Comparison of ENCODE assay signal across 19 cellular contexts in genomic region chr15:56042031-56042430, GRCh38. TPM values are rescaled to one million over a fixed set of nuclear protein-coding genes. Genes with fewer than 3 reads are reported as not detected.
DNase-seq lines count a peak whose midpoint lies in the region; ATAC-seq, FAIRE-seq and TF ChIP-seq lines count a peak whose summit lies in the region.
"Had no signal": no experiment of that assay in that cellular context is flagged by ENCODE, and none has a peak within 500 bp of the region (broad histone marks: within the 10 kb centered on the region; RNA-seq: fewer than 3 reads in every experiment).

No MANE protein-coding gene starts in this region.

- H3K4me2 ChIP-seq in hepatocyte: peak overlapping the region; percentile 48
- H3K4me2 ChIP-seq: SK-N-SH had no signal

- H3K27me3 Mint-ChIP-seq in activated CD4-positive, alpha-beta T cell treated with anti-CD3 and anti-CD28 coated beads for 36 hours: no peaks in the 10 kb centered on the region
- H3K27me3 Mint-ChIP-seq in Caco-2 (ENCODE audit: insufficient read depth, unreplicated experiment): no peaks in the 10 kb centered on the region
- peaks cover 9% of the 10 kb centered on the region for H3K27me3 Mint-ChIP-seq in activated CD8-positive, alpha-beta T cell treated with anti-CD3 and anti-CD28 coated beads, Interleukin-2, amount 10 ng/mL, durations not matched to agents 7 days and 5 days (ENCODE audit: low read depth)

- H3K36me3 ChIP-seq in Caco-2 (ENCODE audit: control insufficient read depth, insufficient read depth, low read length): no peaks in the 10 kb centered on the region
- H3K36me3 ChIP-seq in hepatocyte (replicated peaks; ENCODE audit: insufficient read depth, low read depth): no peaks in the 10 kb centered on the region
- H3K36me3 ChIP-seq: MG63, tibial nerve had no signal

- no peak for ATAC-seq in activated CD4-positive, alpha-beta T cell treated with anti-CD3 and anti-CD28 coated beads for 36 hours
- ATAC-seq in activated CD8-positive, alpha-beta T cell treated with anti-CD3 and anti-CD28 coated beads, Interleukin-2, amount 10 ng/mL, durations not matched to agents 7 days and 5 days: no peak
- ATAC-seq in GM18498 (IDR thresholded peaks at IDR 0.05; ENCODE audit: unreplicated experiment): no peak

- H3K9me3 ChIP-seq in Caco-2 (0 out of 2 replicates have a peak, but pooled peaks cover 3% of the 10 kb centered on the region), hepatocyte (ENCODE audit: low read depth) (no peaks in the 10 kb centered on the region)
- H3K9me3 ChIP-seq: SK-N-SH, tibial nerve had no signal

- H3K4me1 ChIP-seq in Caco-2 (peaks cover 79% of the 10 kb centered on the region), hepatocyte (ENCODE audit: insufficient read depth) (peaks cover 50% of the 10 kb centered on the region)

- FAIRE-seq in GM12892 (lab: Jason Lieb, UNC): no peak

- peaks cover 13% of the 10 kb centered on the region for H3K9me3 Mint-ChIP-seq in activated CD4-positive, alpha-beta T cell treated with anti-CD3 and anti-CD28 coated beads for 36 hours (ENCODE audit: low read depth)
- peaks cover 22% of the 10 kb centered on the region for H3K9me3 Mint-ChIP-seq in Caco-2 (ENCODE audit: unreplicated experiment)
- H3K9me3 Mint-ChIP-seq in activated CD8-positive, alpha-beta T cell treated with anti-CD3 and anti-CD28 coated beads, Interleukin-2, amount 10 ng/mL, durations not matched to agents 7 days and 5 days (ENCODE audit: insufficient read depth): peaks cover 17% of the 10 kb centered on the region

- no peak for DNase-seq in activated CD4-positive, alpha-beta T cell treated with anti-CD3 and anti-CD28 coated beads for 36 hours
- DNase-seq in activated CD4-positive, alpha-beta T cell treated with anti-CD3 and anti-CD28 coated beads, Interleukin-2, amount 50 U/mL, for 1 hour: no peak
- DNase-seq in Caco-2 (peak; percentile 71 to 75), hepatocyte (ENCODE audit: low spot score) (peak; percentile 52), GM12892 (ENCODE audit: insufficient read length) (no peak), SHP77 (lab: John Stamatoyannopoulos, UW) (no peak)
- no peak for DNase-seq in activated CD8-positive, alpha-beta T cell treated with anti-CD3 and anti-CD28 coated beads, Interleukin-2, amount 10 ng/mL, durations not matched to agents 7 days and 5 days
- DNase-seq: activated CD4-positive, alpha-beta T cell treated with anti-CD3 and anti-CD28 coated beads for 1 hour; activated T-cell treated with anti-CD3 and anti-CD28 coated beads for 4 hours; amniotic stem cell; cerebellar nuclear complex; DMS153; MG63; NCI-H146; NCI-H82; SK-N-SH had no signal

- H3K4me3 ChIP-seq in Caco-2 (ENCODE audit: low read depth, low read length): no peak overlapping the region
- no peak overlapping the region for H3K4me3 ChIP-seq in hepatocyte
- H3K4me3 ChIP-seq: MG63, tibial nerve had no signal

- no peak for TF ChIP-seq POLR2A in GM12892 (IDR thresholded peaks at IDR 0.05; ENCODE audit: low read depth, low read length)

- POLR2A ChIA-PET in activated CD4-positive, alpha-beta T cell treated with anti-CD3 and anti-CD28 coated beads for 36 hours (lab: Charles Lee): no interaction called here
- POLR2A ChIA-PET in Caco-2 (lab: Charles Lee): interaction anchor here (1.1 kb wide), 2 partner anchors 10 to 49 kb away, joined by 5 to 8 read pairs; partner anchors contain the start of gene NEDD4
- POLR2A ChIA-PET in activated CD8-positive, alpha-beta T cell treated with anti-CD3 and anti-CD28 coated beads, Interleukin-2, amount 10 ng/mL, durations not matched to agents 7 days and 5 days (lab: Charles Lee): interaction anchor here (1.3 kb wide), 1 partner anchor 202 kb away, joined by 3 read pairs; no protein-coding TSS in a partner anchor

- BruUV-seq in Caco-2 (replicated peaks; lab: Mats Ljungman, UMichigan): no TSS peak

- peaks cover 61% of the 10 kb centered on the region for H3K4me1 Mint-ChIP-seq in activated CD4-positive, alpha-beta T cell treated with anti-CD3 and anti-CD28 coated beads for 36 hours
- H3K4me1 Mint-ChIP-seq in Caco-2 (ENCODE audit: low read depth, unreplicated experiment): peaks cover 54% of the 10 kb centered on the region
- H3K4me1 Mint-ChIP-seq in activated CD8-positive, alpha-beta T cell treated with anti-CD3 and anti-CD28 coated beads, Interleukin-2, amount 10 ng/mL, durations not matched to agents 7 days and 5 days (ENCODE audit: low read depth): peaks cover 31% of the 10 kb centered on the region

- no peaks in the 10 kb centered on the region for H3K79me2 ChIP-seq in hepatocyte

- H3K9me2 ChIP-seq in hepatocyte (replicated peaks; ENCODE audit: insufficient read depth): no peaks in the 10 kb centered on the region
- H3K9me2 ChIP-seq: SK-N-SH had no signal

- peak overlapping the region; percentile 95 for H3K27ac Mint-ChIP-seq in activated CD4-positive, alpha-beta T cell treated with anti-CD3 and anti-CD28 coated beads for 36 hours
- H3K27ac Mint-ChIP-seq in Caco-2 (ENCODE audit: unreplicated experiment): peak overlapping the region; percentile 88
- H3K27ac Mint-ChIP-seq in activated CD8-positive, alpha-beta T cell treated with anti-CD3 and anti-CD28 coated beads, Interleukin-2, amount 10 ng/mL, durations not matched to agents 7 days and 5 days: peak overlapping the region; percentile 56

- H3K36me3 Mint-ChIP-seq in activated CD4-positive, alpha-beta T cell treated with anti-CD3 and anti-CD28 coated beads for 36 hours (ENCODE audit: low read depth): peaks cover 10% of the 10 kb centered on the region
- H3K36me3 Mint-ChIP-seq in Caco-2 (ENCODE audit: insufficient read depth, unreplicated experiment): peaks cover 16% of the 10 kb centered on the region
- peaks cover 18% of the 10 kb centered on the region for H3K36me3 Mint-ChIP-seq in activated CD8-positive, alpha-beta T cell treated with anti-CD3 and anti-CD28 coated beads, Interleukin-2, amount 10 ng/mL, durations not matched to agents 7 days and 5 days (ENCODE audit: low read depth)

- CTCF ChIA-PET in activated CD4-positive, alpha-beta T cell treated with anti-CD3 and anti-CD28 coated beads for 36 hours (lab: Charles Lee): interaction anchor here (3.1 kb wide), 1 partner anchor 11 kb away, joined by 15 read pairs; no protein-coding TSS in a partner anchor
- CTCF ChIA-PET in Caco-2 (lab: Charles Lee): interaction anchor here (0.9 to 1.6 kb wide), 4 partner anchors 48 to 202 kb away, joined by 3 to 9 read pairs (median 5); partner anchors contain the start of gene NEDD4
- CTCF ChIA-PET in activated CD8-positive, alpha-beta T cell treated with anti-CD3 and anti-CD28 coated beads, Interleukin-2, amount 10 ng/mL, durations not matched to agents 7 days and 5 days (lab: Charles Lee): interaction anchor here (1.2 to 2.5 kb wide), 3 partner anchors 13 to 203 kb away, joined by 3 to 7 read pairs (median 3); no protein-coding TSS in a partner anchor

- intact Hi-C loops in activated CD4-positive, alpha-beta T cell treated with anti-CD3 and anti-CD28 coated beads for 36 hours (cut with DNase I, micrococcal nuclease): loop anchor here (2.0 to 5.0 kb wide), 4 partner anchors 49 to 635 kb away; partner anchors contain the start of genes RFX7 (in 2 of the 2), CCPG1 (in 1 of the 2), NEDD4 (in 1 of the 2) and PIERCE2 (in 1 of the 2)
- intact Hi-C loops in Caco-2 (cut with micrococcal nuclease; ENCODE audit: unreplicated experiment): loop anchor here (1.0 to 5.0 kb wide), 4 partner anchors 10 to 205 kb away; partner anchors contain the start of gene NEDD4

- H2AFZ ChIP-seq in hepatocyte: no peak overlapping the region

- H3K27ac ChIP-seq in hepatocyte: peak overlapping the region; percentile 96
- H3K27ac ChIP-seq: tibial nerve had no signal

- no peak for TF ChIP-seq CTCF in Caco-2 (IDR thresholded peaks at IDR 0.05; ENCODE audit: insufficient read depth in 1 of 2, low read depth in 1 of 2, low read length in 1 of 2, severe bottlenecking in 1 of 2, unreplicated experiment in 1 of 2)
- no peak for TF ChIP-seq CTCF in hepatocyte (IDR thresholded peaks at IDR 0.05; ENCODE audit: poor library complexity)

- 50% methylated on average over 1 of the region's 1 CpG for WGBS in hepatocyte (ENCODE audit: low lambda C conversion rate, missing lambda C conversion rate)

- H3K4me3 Mint-ChIP-seq in activated CD4-positive, alpha-beta T cell treated with anti-CD3 and anti-CD28 coated beads for 36 hours: no peak overlapping the region
- peak overlapping the region; percentile 47 for H3K4me3 Mint-ChIP-seq in Caco-2 (ENCODE audit: unreplicated experiment)
- H3K4me3 Mint-ChIP-seq in activated CD8-positive, alpha-beta T cell treated with anti-CD3 and anti-CD28 coated beads, Interleukin-2, amount 10 ng/mL, durations not matched to agents 7 days and 5 days: no peak overlapping the region
- H3K4me3 Mint-ChIP-seq: neural crest cell had no signal

- no peaks in the 10 kb centered on the region for H4K20me1 ChIP-seq in hepatocyte (ENCODE audit: insufficient read depth, poor library complexity, severe bottlenecking)

- H3K27me3 ChIP-seq in Caco-2 (replicated peaks; ENCODE audit: control insufficient read depth, insufficient read depth, low read length) (no peaks in the 10 kb centered on the region), hepatocyte (no peaks in the 10 kb centered on the region)
- H3K27me3 ChIP-seq: MG63, tibial nerve had no signal

RNA-seq across cellular contexts. Expression of gene NEDD4, which starts 48.6 kb away (rescaled TPM):
- total RNA-seq in activated CD4-positive, alpha-beta T cell treated with anti-CD3 and anti-CD28 coated beads for 36 hours: 10 to 100 TPM; 22.4 to 23.3 TPM
- 27.0 and 33.9 TPM in 2 replicates for total RNA-seq in Caco-2 (2022)
- total RNA-seq in activated CD8-positive, alpha-beta T cell treated with anti-CD3 and anti-CD28 coated beads, Interleukin-2, amount 10 ng/mL, durations not matched to agents 7 days and 5 days: 1 to 10 TPM; 5.7 to 6.2 TPM
- 77.0 and 77.3 TPM in 2 replicates for total RNA-seq in hepatocyte
- 21.3 and 26.5 TPM in 2 replicates for polyA plus RNA-seq in hepatocyte
- 5.2 TPM for polyA plus RNA-seq in GM12892 (2012; ENCODE audit: missing spikeins)

Comparison
In these comparisons a context has a peak if more than half of its experiments do, and no peak if none do; other contexts are left out.
1. DNase-seq: peak in Caco-2 (2 of 2) and hepatocyte (single experiment); none in activated CD4-positive, alpha-beta T cell treated with anti-CD3 and anti-CD28 coated beads for 36 hours (single experiment), activated CD4-positive, alpha-beta T cell treated with anti-CD3 and anti-CD28 coated beads, Interleukin-2, amount 50 U/mL, for 1 hour (single experiment), activated CD8-positive, alpha-beta T cell treated with anti-CD3 and anti-CD28 coated beads, Interleukin-2, amount 10 ng/mL, durations not matched to agents 7 days and 5 days (single experiment), GM12892 (single experiment) and SHP77 (0 of 2).
2. Peak in every context shown above with its lines, with median percentiles within 50 percentile points of each other: H3K27ac Mint-ChIP-seq.